ENCODE assay signal across 13 cellular contexts in the genomic region with DNA sequence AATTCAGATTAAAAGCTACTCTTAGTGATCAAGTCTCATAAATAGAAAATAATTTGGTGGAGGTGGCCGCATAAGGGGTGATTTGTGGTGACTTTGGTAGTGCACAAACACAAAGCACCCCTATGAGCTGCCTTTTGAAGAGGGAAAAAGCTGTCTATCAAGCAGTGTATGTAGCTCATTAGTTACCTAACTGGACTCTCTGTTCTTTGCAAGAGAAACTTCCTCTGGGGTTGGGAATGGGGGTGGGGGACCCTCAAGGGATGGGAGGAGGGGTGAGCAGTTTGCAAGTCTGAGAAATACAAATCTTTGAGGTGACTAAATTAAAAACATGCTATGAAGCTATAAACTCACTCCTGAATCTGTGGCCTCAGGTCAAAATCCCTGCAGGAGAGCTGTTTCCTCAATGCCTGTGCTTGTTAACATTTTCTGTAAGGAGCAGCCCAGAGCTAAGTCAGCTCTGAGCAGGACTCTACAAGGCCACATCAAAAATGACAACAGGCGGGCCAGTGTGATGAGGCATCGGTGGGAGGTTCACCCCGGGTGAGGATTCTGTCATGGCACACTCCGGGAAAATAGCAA. TPM values are rescaled to one million over a fixed set of nuclear protein-coding genes. Genes with fewer than 3 reads are reported as not detected.
A peak's percentile ranks its signal among the peaks of the same experiment; 100 is the strongest.
DNase-seq lines count a peak whose midpoint lies in the region; ATAC-seq and TF ChIP-seq lines count a peak whose summit lies in the region.
"Had no signal": no experiment of that assay in that cellular context is flagged by ENCODE, and none has a peak within 500 bp of the region (broad histone marks: within the 10 kb centered on the region; RNA-seq: fewer than 3 reads in every experiment).

No MANE protein-coding gene starts in this region.

- H3K4me3 ChIP-seq in CD4-positive, alpha-beta memory T cell (ENCODE audit: low read length in 2 of 2), result no peak overlapping the region
- H3K4me3 ChIP-seq in HUES48 (ENCODE audit: low read depth, low read length), result no peak overlapping the region
- H3K4me3 ChIP-seq: sigmoid colon had no signal

- POLR2A ChIA-PET in CD4-positive, alpha-beta memory T cell (lab: Charles Lee; ENCODE audit: partially characterized antibody), result interaction anchor here (0.8 to 7.6 kb wide), 9 partner anchors 7 to 87 kb away, joined by 3 to 110 read pairs (median 4); a partner anchor contains a TSS

- no peak overlapping the region for H3K27ac ChIP-seq in CD4-positive, alpha-beta memory T cell (ENCODE audit: low read depth, low read length)
- peak overlapping the region; percentile 17 for H3K27ac ChIP-seq in HUES48 (ENCODE audit: low read depth, low read length)
- H3K27ac ChIP-seq: KMS-11, sigmoid colon had no signal

- H3K9me3 Mint-ChIP-seq in CD4-positive, alpha-beta memory T cell, result peaks cover 0 to 7% (median 3%) of the 10 kb centered on the region in 8 donors
- peaks cover 7% of the 10 kb centered on the region for H3K9me3 Mint-ChIP-seq in activated T-helper 17 cell treated with anti-CD3 and anti-CD28 coated beads, Interleukin-2, amount 50 U/mL, for 72 hours
- peaks cover 3% of the 10 kb centered on the region for H3K9me3 Mint-ChIP-seq in mesothelial cell of epicardium

- H3K27me3 Mint-ChIP-seq in CD4-positive, alpha-beta memory T cell, result no peaks in the 10 kb centered on the region
- H3K27me3 Mint-ChIP-seq in activated T-helper 17 cell treated with anti-CD3 and anti-CD28 coated beads, Interleukin-2, amount 50 U/mL, for 72 hours, result no peaks in the 10 kb centered on the region
- no peaks in the 10 kb centered on the region for H3K27me3 Mint-ChIP-seq in mesothelial cell of epicardium (ENCODE audit: low read depth)

- no peak overlapping the region for H3K9ac ChIP-seq in HUES48 (ENCODE audit: low read depth, low read length)
- H3K9ac ChIP-seq: KMS-11 had no signal

- H3K4me3 Mint-ChIP-seq in CD4-positive, alpha-beta memory T cell, result peak overlapping the region in 2 of 8 donors; percentile 21 to 51
- H3K4me3 Mint-ChIP-seq in activated T-helper 17 cell treated with anti-CD3 and anti-CD28 coated beads, Interleukin-2, amount 50 U/mL, for 72 hours, result peak overlapping the region; percentile 70
- no peak overlapping the region for H3K4me3 Mint-ChIP-seq in mesothelial cell of epicardium

- H3K36me3 Mint-ChIP-seq in CD4-positive, alpha-beta memory T cell, result peaks cover 5 to 7% of the 10 kb centered on the region in 2 donors
- H3K36me3 Mint-ChIP-seq in activated T-helper 17 cell treated with anti-CD3 and anti-CD28 coated beads, Interleukin-2, amount 50 U/mL, for 72 hours (ENCODE audit: low read depth), result no peaks in the 10 kb centered on the region
- no peaks in the 10 kb centered on the region for H3K36me3 Mint-ChIP-seq in mesothelial cell of epicardium

- no peak for TF ChIP-seq CTCF in mesothelial cell of epicardium (IDR thresholded peaks at IDR 0.05; ENCODE audit: unreplicated experiment)

- ATAC-seq in activated T-helper 17 cell treated with anti-CD3 and anti-CD28 coated beads, Interleukin-2, amount 50 U/mL, for 72 hours (replicated peaks), result no peak

- H3K27me3 ChIP-seq in CD4-positive, alpha-beta memory T cell (ENCODE audit: insufficient read depth, low read length), result no peaks in the 10 kb centered on the region
- no peaks in the 10 kb centered on the region for H3K27me3 ChIP-seq in HUES48 (ENCODE audit: control insufficient read depth, insufficient read depth, low read length)
- H3K27me3 ChIP-seq: sigmoid colon had no signal

- no peak for DNase-seq in CD4-positive, alpha-beta memory T cell
- peak; percentile 9 for DNase-seq in kidney tubule cell (ENCODE audit: low spot score)
- no peak for DNase-seq in NCI-H748 treated with DMSO at 0.1 percent for 48 hours (lab: John Stamatoyannopoulos, UW)
- DNase-seq in NCI-H1105 treated with DMSO at 0.1 percent for 48 hours (lab: John Stamatoyannopoulos, UW), result no peak
- no peak for DNase-seq in mesothelial cell of epicardium (ENCODE audit: low spot score in 2 of 2, unreplicated experiment in 2 of 2)
- DNase-seq in activated effector memory CD4-positive, alpha-beta T cell treated with Interleukin-2 at 50 U/mL for 16 hours, result no peak
- DNase-seq: amniotic stem cell, NCI-H2029, sigmoid colon had no signal

- peaks cover 0 to under 1% of the 10 kb centered on the region in 2 donors for H3K9me3 ChIP-seq in CD4-positive, alpha-beta memory T cell (ENCODE audit: control insufficient read depth in 1 of 2, low read length in 2 of 2)
- no peaks in the 10 kb centered on the region for H3K9me3 ChIP-seq in HUES48 (ENCODE audit: control insufficient read depth, insufficient read depth, low read length)
- H3K9me3 ChIP-seq: sigmoid colon had no signal

- CTCF ChIA-PET in CD4-positive, alpha-beta memory T cell (lab: Charles Lee; ENCODE audit: partially characterized antibody), result interaction anchor here (0.7 to 1.8 kb wide), 9 partner anchors 8 to 49 kb away, joined by 3 to 5 read pairs (median 3); no protein-coding TSS in a partner anchor

- intact Hi-C loops in CD4-positive, alpha-beta memory T cell (cut with micrococcal nuclease), result no loop called here

- peaks cover 45 to 66% (median 55%) of the 10 kb centered on the region in 4 donors for H3K4me1 Mint-ChIP-seq in CD4-positive, alpha-beta memory T cell
- H3K4me1 Mint-ChIP-seq in activated T-helper 17 cell treated with anti-CD3 and anti-CD28 coated beads, Interleukin-2, amount 50 U/mL, for 72 hours, result peaks cover 44% of the 10 kb centered on the region
- H3K4me1 Mint-ChIP-seq in mesothelial cell of epicardium, result peaks cover 8% of the 10 kb centered on the region

- H3K4me1 ChIP-seq in CD4-positive, alpha-beta memory T cell (ENCODE audit: insufficient read depth, low read length), result peaks cover 65% of the 10 kb centered on the region
- H3K4me1 ChIP-seq in HUES48 (ENCODE audit: control insufficient read depth, insufficient read depth, low read length), result peaks cover 11% of the 10 kb centered on the region; the same call in 1 of the 2 replicates
- H3K4me1 ChIP-seq: sigmoid colon had no signal

- no peaks in the 10 kb centered on the region for H3K36me3 ChIP-seq in CD4-positive, alpha-beta memory T cell (ENCODE audit: insufficient read depth, low read length)
- H3K36me3 ChIP-seq in HUES48 (ENCODE audit: control insufficient read depth, insufficient read depth, low read length), result no peaks in the 10 kb centered on the region
- H3K36me3 ChIP-seq: sigmoid colon had no signal

- H3K27ac Mint-ChIP-seq in CD4-positive, alpha-beta memory T cell, result peak overlapping the region in 4 of 7 donors; percentile 3 to 77 (median 50)
- peak overlapping the region; percentile 63 for H3K27ac Mint-ChIP-seq in activated T-helper 17 cell treated with anti-CD3 and anti-CD28 coated beads, Interleukin-2, amount 50 U/mL, for 72 hours
- H3K27ac Mint-ChIP-seq in mesothelial cell of epicardium, result no peak overlapping the region

RNA-seq across cellular contexts. Expression of a gene that starts 32.9 kb away (rescaled TPM):
- total RNA-seq in CD4-positive, alpha-beta memory T cell, result 100 to 1,000 TPM; 974 to 987 TPM
- 1,000 to 10,000 TPM in 1 of 2 donors, 100 to 1,000 TPM in 1; 915 to 1,019 TPM for polyA plus RNA-seq in CD4-positive, alpha-beta memory T cell
- total RNA-seq in activated T-helper 17 cell treated with anti-CD3 and anti-CD28 coated beads, Interleukin-2, amount 50 U/mL, for 72 hours, result 100 to 1,000 TPM; 366 to 421 TPM
- total RNA-seq in mesothelial cell of epicardium, result not detected in 3 replicates
- total RNA-seq: dermis microvascular lymphatic vessel endothelial cell had no signal

Comparison
In these comparisons a context has a peak if more than half of its experiments do, and no peak if none do; other contexts are left out.
1. RNA of a gene that starts 32.9 kb away (total RNA-seq): 974 to 987 TPM in CD4-positive, alpha-beta memory T cell and 366 to 421 TPM in activated T-helper 17 cell treated with anti-CD3 and anti-CD28 coated beads, Interleukin-2, amount 50 U/mL, for 72 hours; not detected in mesothelial cell of epicardium; every median in the first group is over 100 times any median in the second.